ENCODE assay signal across 1 cellular context in genomic region chr14:79091381-79091963, GRCh38.
TF ChIP-seq lines count a peak whose summit lies in the region.

No MANE protein-coding gene starts in this region.

TF ChIP-seq in WTC11, 78 proteins besides CTCF, POLR2A, EP300 and RAD21 (continued from another document):
- no peak for TF ChIP-seq ZMAT4 (CRISPR knock-in tag; IDR thresholded peaks at IDR 0.05)
- no peak for TF ChIP-seq PRRX2 (CRISPR knock-in tag; IDR thresholded peaks at IDR 0.05)
- TF ChIP-seq TEAD4 (CRISPR knock-in tag; IDR thresholded peaks at IDR 0.05), result no peak
- TF ChIP-seq, protein P1, sequence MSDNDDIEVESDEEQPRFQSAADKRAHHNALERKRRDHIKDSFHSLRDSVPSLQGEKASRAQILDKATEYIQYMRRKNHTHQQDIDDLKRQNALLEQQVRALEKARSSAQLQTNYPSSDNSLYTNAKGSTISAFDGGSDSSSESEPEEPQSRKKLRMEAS (CRISPR knock-in tag; IDR thresholded peaks at IDR 0.05), result no peak
- TF ChIP-seq EMX1 (CRISPR knock-in tag; IDR thresholded peaks at IDR 0.05), result no peak
- TF ChIP-seq, protein P2, sequence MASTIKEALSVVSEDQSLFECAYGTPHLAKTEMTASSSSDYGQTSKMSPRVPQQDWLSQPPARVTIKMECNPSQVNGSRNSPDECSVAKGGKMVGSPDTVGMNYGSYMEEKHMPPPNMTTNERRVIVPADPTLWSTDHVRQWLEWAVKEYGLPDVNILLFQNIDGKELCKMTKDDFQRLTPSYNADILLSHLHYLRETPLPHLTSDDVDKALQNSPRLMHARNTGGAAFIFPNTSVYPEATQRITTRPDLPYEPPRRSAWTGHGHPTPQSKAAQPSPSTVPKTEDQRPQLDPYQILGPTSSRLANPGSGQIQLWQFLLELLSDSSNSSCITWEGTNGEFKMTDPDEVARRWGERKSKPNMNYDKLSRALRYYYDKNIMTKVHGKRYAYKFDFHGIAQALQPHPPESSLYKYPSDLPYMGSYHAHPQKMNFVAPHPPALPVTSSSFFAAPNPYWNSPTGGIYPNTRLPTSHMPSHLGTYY (CRISPR knock-in tag; IDR thresholded peaks at IDR 0.05), result no peak
- TF ChIP-seq, protein P3, sequence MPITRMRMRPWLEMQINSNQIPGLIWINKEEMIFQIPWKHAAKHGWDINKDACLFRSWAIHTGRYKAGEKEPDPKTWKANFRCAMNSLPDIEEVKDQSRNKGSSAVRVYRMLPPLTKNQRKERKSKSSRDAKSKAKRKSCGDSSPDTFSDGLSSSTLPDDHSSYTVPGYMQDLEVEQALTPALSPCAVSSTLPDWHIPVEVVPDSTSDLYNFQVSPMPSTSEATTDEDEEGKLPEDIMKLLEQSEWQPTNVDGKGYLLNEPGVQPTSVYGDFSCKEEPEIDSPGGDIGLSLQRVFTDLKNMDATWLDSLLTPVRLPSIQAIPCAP (CRISPR knock-in tag; IDR thresholded peaks at IDR 0.05), result no peak
- TF ChIP-seq, protein P4, sequence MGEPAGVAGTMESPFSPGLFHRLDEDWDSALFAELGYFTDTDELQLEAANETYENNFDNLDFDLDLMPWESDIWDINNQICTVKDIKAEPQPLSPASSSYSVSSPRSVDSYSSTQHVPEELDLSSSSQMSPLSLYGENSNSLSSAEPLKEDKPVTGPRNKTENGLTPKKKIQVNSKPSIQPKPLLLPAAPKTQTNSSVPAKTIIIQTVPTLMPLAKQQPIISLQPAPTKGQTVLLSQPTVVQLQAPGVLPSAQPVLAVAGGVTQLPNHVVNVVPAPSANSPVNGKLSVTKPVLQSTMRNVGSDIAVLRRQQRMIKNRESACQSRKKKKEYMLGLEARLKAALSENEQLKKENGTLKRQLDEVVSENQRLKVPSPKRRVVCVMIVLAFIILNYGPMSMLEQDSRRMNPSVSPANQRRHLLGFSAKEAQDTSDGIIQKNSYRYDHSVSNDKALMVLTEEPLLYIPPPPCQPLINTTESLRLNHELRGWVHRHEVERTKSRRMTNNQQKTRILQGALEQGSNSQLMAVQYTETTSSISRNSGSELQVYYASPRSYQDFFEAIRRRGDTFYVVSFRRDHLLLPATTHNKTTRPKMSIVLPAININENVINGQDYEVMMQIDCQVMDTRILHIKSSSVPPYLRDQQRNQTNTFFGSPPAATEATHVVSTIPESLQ (CRISPR knock-in tag; IDR thresholded peaks at IDR 0.05), result no peak
- TF ChIP-seq JUN (CRISPR knock-in tag; IDR thresholded peaks at IDR 0.05), result no peak
- TF ChIP-seq ETV6 (CRISPR knock-in tag; IDR thresholded peaks at IDR 0.05), result no peak
